10 cellular contexts compared by ENCODE assay signal in genomic region chr14:65224799-65225198, GRCh38.
DNase-seq lines count a peak whose midpoint lies in the region; ATAC-seq and TF ChIP-seq lines count a peak whose summit lies in the region.
"Had no signal": no experiment of that assay in that cellular context is flagged by ENCODE, and none has a peak within 500 bp of the region (broad histone marks: within the 10 kb centered on the region; RNA-seq: fewer than 3 reads in every experiment).

No MANE protein-coding gene starts in this region.

- H3K36me3 ChIP-seq in OCI-LY7 (ENCODE audit: insufficient read depth, low read length), result no peaks in the 10 kb centered on the region
- H3K36me3 ChIP-seq in fibroblast of lung (ENCODE audit: control insufficient read depth, insufficient read depth, low read length), result no peaks in the 10 kb centered on the region
- H3K36me3 ChIP-seq: SJCRH30 had no signal

- no peak overlapping the region for H3K4me3 ChIP-seq in OCI-LY7 (ENCODE audit: low read depth, low read length, poor library complexity, severe bottlenecking)
- no peak overlapping the region for H3K4me3 ChIP-seq in fibroblast of lung (replicated peaks in 1 of 4; ENCODE audit: control extremely low read depth in 1 of 4, insufficient read depth in 1 of 4, low read depth in 3 of 4, low read length in 4 of 4)
- H3K4me3 ChIP-seq: SJCRH30 had no signal

- H4K20me1 ChIP-seq in OCI-LY7 (ENCODE audit: insufficient read depth, low read length), result no peaks in the 10 kb centered on the region
- no peaks in the 10 kb centered on the region for H4K20me1 ChIP-seq in fibroblast of lung (ENCODE audit: control insufficient read depth, extremely low read depth, insufficient read depth, low read length)

- CTCF ChIA-PET in OCI-LY7 (lab: Charles Lee; ENCODE audit: unreplicated experiment), result no interaction called here

- H3K9ac ChIP-seq in fibroblast of lung (ENCODE audit: insufficient read depth, low read length), result no peak overlapping the region

- BruUV-seq in OCI-LY7 (replicated peaks; lab: Mats Ljungman, UMichigan), result no TSS peak

- POLR2A ChIA-PET in OCI-LY7 (lab: Charles Lee), result interaction anchor here (1.0 kb wide), 1 partner anchor 9 kb away, joined by 3 read pairs; no protein-coding TSS in a partner anchor

- H3K9me2 ChIP-seq in OCI-LY7 (ENCODE audit: insufficient read depth, low read length), result no peaks in the 10 kb centered on the region

- in situ Hi-C loops in GM13977 (cut with MboI; ENCODE audit: low pct_unique_long_range_greater_than_20kb, low sequenced_read_pairs, unreplicated experiment), result no loop called here

- TF ChIP-seq CTCF in OCI-LY7 (conservative IDR thresholded peaks at IDR 0.05; ENCODE audit: low read length), result no peak
- TF ChIP-seq CTCF in fibroblast of lung (conservative IDR thresholded peaks at IDR 0.05 in 1 of 2, IDR thresholded peaks at IDR 0.05 in 1 of 2; ENCODE audit: low read depth in 1 of 2, low read length in 2 of 2), result no peak
- no peak for TF ChIP-seq CTCF in GM13977 (IDR thresholded peaks at IDR 0.05; ENCODE audit: extremely low read depth, insufficient read depth, missing control alignments)

- H2AFZ ChIP-seq in OCI-LY7 (ENCODE audit: low read length) (no peak overlapping the region), fibroblast of lung (ENCODE audit: low read length) (peak overlapping the region; percentile 43)

- no peak overlapping the region for H3K27ac ChIP-seq in OCI-LY7 (ENCODE audit: low read depth, low read length, poor library complexity, severe bottlenecking)
- H3K27ac ChIP-seq in fibroblast of lung (ENCODE audit: insufficient read depth, low read length), result no peak overlapping the region
- H3K27ac ChIP-seq in substantia nigra (ENCODE audit: low read depth, low read length, poor library complexity, severe bottlenecking), result peak overlapping the region; percentile 94
- H3K27ac ChIP-seq: SJCRH30 had no signal

- DNase-seq in Right ventricle myocardium superior (no peak), Right ventricle myocardium inferior (ENCODE audit: missing footprints) (no peak), OCI-LY7 (ENCODE audit: low spot score) (no peak), fibroblast of lung (ENCODE audit: low read depth in 2 of 2) (no peak), substantia nigra (lab: John Stamatoyannopoulos, UW) (peak in 45 of 49 donors; percentile 6 to 76 (median 49)), ureter (ENCODE audit: low spot score) (no peak), GM13977 (ENCODE audit: low spot score) (no peak)
- DNase-seq: stimulated activated CD4-positive, alpha-beta T cell treated with anti-CD3 and anti-CD28 coated beads, Interleukin-4, amount 100 ng/mL, for 1 hour had no signal

- H3K79me2 ChIP-seq in OCI-LY7 (ENCODE audit: insufficient read depth, low read depth, low read length), result no peaks in the 10 kb centered on the region
- H3K79me2 ChIP-seq in fibroblast of lung (ENCODE audit: control insufficient read depth, insufficient read depth, low read length), result no peaks in the 10 kb centered on the region

- peak overlapping the region; percentile 46 for H3K4me2 ChIP-seq in OCI-LY7 (ENCODE audit: low read length)
- no peak overlapping the region for H3K4me2 ChIP-seq in fibroblast of lung (ENCODE audit: extremely low read depth, insufficient read depth, low read length)

- intact Hi-C loops in Right ventricle myocardium superior (cut with DNase I), result loop anchor here (5.0 kb wide), 1 partner anchor 188 kb away; the partner anchor contains the start of gene FUT8
- intact Hi-C loops in Right ventricle myocardium inferior (cut with DNase I), result loop anchor here (5.0 kb wide), 1 partner anchor 188 kb away; the partner anchor contains the start of gene FUT8
- intact Hi-C loops in OCI-LY7 (cut with micrococcal nuclease; ENCODE audit: unreplicated experiment), result loop anchor here (5.0 to 10.0 kb wide), 3 partner anchors 78 to 380 kb away; no protein-coding TSS in a partner anchor

- peak; percentile 73 for ATAC-seq in Right ventricle myocardium superior (ENCODE audit: poor library complexity)
- ATAC-seq in Right ventricle myocardium inferior, result no peak
- no peak for ATAC-seq in GM21390 (IDR thresholded peaks at IDR 0.05; ENCODE audit: unreplicated experiment)

- H3K27me3 ChIP-seq in fibroblast of lung (ENCODE audit: control insufficient read depth, insufficient read depth, low read length), result no peaks in the 10 kb centered on the region
- H3K27me3 ChIP-seq: SJCRH30 had no signal

- peaks cover 69% of the 10 kb centered on the region for H3K4me1 ChIP-seq in OCI-LY7 (ENCODE audit: insufficient read depth, low read length, poor library complexity, severe bottlenecking)
- peaks cover 7% of the 10 kb centered on the region for H3K4me1 ChIP-seq in fibroblast of lung (ENCODE audit: control insufficient read depth, extremely low read depth, insufficient read depth, low read length)
- H3K4me1 ChIP-seq: SJCRH30 had no signal

- no peaks in the 10 kb centered on the region for H3K9me3 ChIP-seq in OCI-LY7 (ENCODE audit: low read length)
- H3K9me3 ChIP-seq in fibroblast of lung (ENCODE audit: control insufficient read depth, insufficient read depth, low read depth, low read length), result no peaks in the 10 kb centered on the region
- H3K9me3 ChIP-seq: SJCRH30 had no signal

Comparison
In these comparisons a context has a peak if more than half of its experiments do, and no peak if none do; other contexts are left out.
1. DNase-seq: peak in substantia nigra (45 of 49); none in Right ventricle myocardium superior (single experiment), Right ventricle myocardium inferior (single experiment), OCI-LY7 (single experiment), fibroblast of lung (0 of 2), ureter (single experiment) and GM13977 (single experiment).